33 cellular contexts compared by ENCODE assay signal in the genomic region with DNA sequence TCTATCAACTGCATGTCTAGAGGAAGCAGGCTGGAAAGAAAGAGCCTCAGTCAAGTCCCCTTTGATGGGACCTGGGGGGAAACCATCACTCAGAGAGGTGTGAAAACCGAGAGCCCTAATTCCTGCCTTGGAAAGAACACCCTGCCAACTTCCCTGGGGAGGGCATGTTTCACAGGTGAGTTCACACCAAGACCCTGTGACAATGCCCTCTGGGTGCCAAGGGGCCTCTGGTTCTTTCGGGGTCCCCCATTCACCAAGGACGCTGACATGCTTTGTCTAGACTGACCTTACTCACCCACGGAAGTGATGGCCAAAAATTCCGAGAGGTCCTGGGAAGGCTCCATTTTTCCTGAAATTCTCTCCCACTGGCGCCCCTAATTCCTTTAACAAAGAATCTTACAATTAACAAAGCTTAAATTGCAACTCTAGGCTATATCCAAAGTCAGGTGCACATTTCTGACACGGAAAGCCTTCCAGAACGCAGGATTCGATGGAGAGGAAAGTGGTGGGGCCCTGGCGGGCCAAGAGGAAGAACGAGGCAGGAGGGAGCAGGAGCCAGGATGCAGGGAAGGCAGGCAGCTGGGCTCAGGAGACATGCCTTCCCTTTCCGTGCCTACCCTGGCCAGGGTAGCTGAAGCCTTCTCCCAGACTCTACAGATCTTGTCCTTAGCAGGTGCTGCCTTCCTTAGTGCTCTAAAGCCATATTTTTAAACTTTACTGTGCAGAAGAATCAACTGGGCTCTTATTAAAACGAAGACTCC. TPM values are rescaled to one million over a fixed set of nuclear protein-coding genes. Genes with fewer than 3 reads are reported as not detected.
"Had no signal": no experiment of that assay in that cellular context is flagged by ENCODE, and none has a peak within 500 bp of the region (broad histone marks: within the 10 kb centered on the region; RNA-seq: fewer than 3 reads in every experiment).

No MANE protein-coding gene starts in this region.

- H3K9ac ChIP-seq: neural progenitor cell, parathyroid adenoma had no signal

- H3K27me3 ChIP-seq: gastrocnemius medialis, neural progenitor cell, right atrium auricular region, sigmoid colon, testis, tibial artery, upper lobe of left lung, uterus had no signal

- H2AFZ ChIP-seq: neural progenitor cell, parathyroid adenoma had no signal

- H3K27ac ChIP-seq: gastrocnemius medialis, neural progenitor cell, parathyroid adenoma, prostate gland, right atrium auricular region, sigmoid colon, skin epidermis, spleen, testis had no signal

- DNase-seq: central memory CD4-positive, alpha-beta T cell; effector memory CD4-positive, alpha-beta T cell; foreskin fibroblast; gastrocnemius medialis; kidney; mesenchymal stem cell; natural killer cell; sigmoid colon; stimulated activated CD4-positive, alpha-beta T cell treated with anti-CD3 and anti-CD28 coated beads, Interleukin-4, amount 100 ng/mL, for 4 hours; stimulated activated naive CD8-positive, alpha-beta T cell treated with anti-CD3 and anti-CD28 coated beads, Interleukin-15, Interleukin-2, amounts not matched to agents 100 U/mL and 50 U/mL, for 24 hours; substantia nigra; testis; tibial artery; upper lobe of left lung; uterus had no signal

- H3K4me3 Mint-ChIP-seq: dendritic cell treated with granulocyte-macrophage colony-stimulating factor and Interleukin-4, amounts not matched to agents 40 ng/mL and 50 ng/mL, for 4 days; natural killer cell; neural progenitor cell; stimulated activated memory B cell treated with anti-CD40 and anti-IgM and Interleukin-4, amounts not matched to agents 10 μg/mL and 1 μg/mL and 100 μg/mL, for 72 hours had no signal

- H3K4me1 Mint-ChIP-seq: natural killer cell; stimulated activated memory B cell treated with anti-CD40 and anti-IgM and Interleukin-4, amounts not matched to agents 10 μg/mL and 1 μg/mL and 100 μg/mL, for 72 hours had no signal

- H3K4me3 ChIP-seq: gastrocnemius medialis, neural progenitor cell, prostate gland, right atrium auricular region, sigmoid colon, skin epidermis, spleen, tibial artery, upper lobe of left lung, uterus had no signal

- FAIRE-seq: colon, endothelial cell of umbilical vein, kidney had no signal

- H3K4me2 ChIP-seq: neural progenitor cell had no signal

- H3K36me3 ChIP-seq: gastrocnemius medialis, neural progenitor cell, prostate gland, right atrium auricular region, sigmoid colon, spleen, tibial artery, upper lobe of left lung, uterus had no signal

- H3K4me1 ChIP-seq: neural progenitor cell, prostate gland, spleen had no signal

- ATAC-seq: gastrocnemius medialis; left lobe of liver; stimulated activated memory B cell treated with anti-CD40 and anti-IgM and Interleukin-4, amounts not matched to agents 10 μg/mL and 1 μg/mL and 100 μg/mL, for 72 hours; stimulated activated naive CD8-positive, alpha-beta T cell treated with anti-CD3 and anti-CD28 coated beads, Interleukin-15, Interleukin-2, amounts not matched to agents 100 U/mL and 50 U/mL, for 24 hours had no signal

- H3K27ac Mint-ChIP-seq: dendritic cell treated with granulocyte-macrophage colony-stimulating factor and Interleukin-4, amounts not matched to agents 40 ng/mL and 50 ng/mL, for 4 days; natural killer cell; neural progenitor cell; stimulated activated memory B cell treated with anti-CD40 and anti-IgM and Interleukin-4, amounts not matched to agents 10 μg/mL and 1 μg/mL and 100 μg/mL, for 72 hours had no signal

- H3K9me3 ChIP-seq: gastrocnemius medialis, prostate gland, testis, uterus had no signal

- H3K36me3 Mint-ChIP-seq: neural progenitor cell; stimulated activated memory B cell treated with anti-CD40 and anti-IgM and Interleukin-4, amounts not matched to agents 10 μg/mL and 1 μg/mL and 100 μg/mL, for 72 hours had no signal

RNA-seq across cellular contexts. Expression of gene FAM170B, which starts 42.2 kb away (rescaled TPM):
- total RNA-seq: cerebellum, endothelial cell of umbilical vein, epithelial cell of proximal tubule, gastrocnemius medialis, glomerular endothelial cell, kidney, left lobe of liver, liver, lung microvascular endothelial cell, myocyte, natural killer cell, osteoblast, prostate gland, right atrium auricular region, sigmoid colon, spleen, uterus had no signal
